In the genomic region with DNA sequence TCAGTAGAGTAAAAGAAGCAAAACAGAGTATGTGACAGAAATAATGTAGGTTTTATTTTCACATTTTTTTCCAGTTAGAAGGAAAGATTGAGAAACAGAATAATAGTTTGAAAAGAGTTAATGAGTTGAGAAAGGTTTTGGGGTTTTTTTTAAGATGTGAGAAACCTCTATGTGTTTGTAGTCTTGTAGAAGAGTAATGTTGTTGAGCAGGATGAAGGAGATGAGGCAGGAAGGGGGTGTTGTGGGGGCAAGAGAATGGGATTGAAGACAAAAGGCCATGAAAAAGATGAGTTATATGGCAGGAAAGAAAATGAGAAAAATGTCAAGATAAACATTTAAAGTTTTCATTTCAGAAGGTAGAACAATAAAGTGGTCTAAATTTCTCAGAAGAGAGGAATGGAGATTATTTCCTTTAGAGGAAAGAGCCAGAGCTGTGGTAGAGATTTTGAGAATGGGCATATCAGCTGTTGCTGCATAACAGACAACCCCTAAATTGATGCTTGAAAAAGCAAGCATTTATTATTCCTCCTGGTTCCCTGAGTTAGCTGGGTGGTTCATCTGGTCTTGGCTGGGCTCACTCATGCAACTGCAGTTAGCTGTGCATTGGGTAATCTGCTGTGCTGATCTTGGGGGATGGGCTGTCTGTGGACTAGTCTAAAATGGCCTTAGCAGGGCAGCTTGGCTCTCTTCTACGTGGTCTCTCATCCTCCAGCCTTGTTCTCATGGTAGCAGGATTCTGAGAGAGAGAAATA, we compare ENCODE assay signal across 10 cellular contexts. TPM values are rescaled to one million over a fixed set of nuclear protein-coding genes. Genes with fewer than 3 reads are reported as not detected.
A peak's percentile ranks its signal among the peaks of the same experiment; 100 is the strongest.
DNase-seq lines count a peak whose midpoint lies in the region; ATAC-seq and TF ChIP-seq lines count a peak whose summit lies in the region.
"Had no signal": no experiment of that assay in that cellular context is flagged by ENCODE, and none has a peak within 500 bp of the region (broad histone marks: within the 10 kb centered on the region; RNA-seq: fewer than 3 reads in every experiment).

No MANE protein-coding gene starts in this region.

- H2BK5ac ChIP-seq in IMR-90 (ENCODE audit: low read depth, low read length, poor library complexity, severe bottlenecking) (no peak overlapping the region), mesendoderm (ENCODE audit: low read length) (no peak overlapping the region)

- H3K9me3 ChIP-seq in CD4-positive, alpha-beta memory T cell (ENCODE audit: control insufficient read depth in 1 of 2, low read length in 2 of 2): no peaks in the 10 kb centered on the region
- H3K9me3 ChIP-seq in IMR-90 (ENCODE audit: control insufficient read depth, insufficient read depth, low read length): no peaks in the 10 kb centered on the region
- H3K9me3 ChIP-seq in MG63: no peaks in the 10 kb centered on the region

- in situ Hi-C loops in IMR-90 (cut with MboI; ENCODE audit: low sequenced_read_pairs): loop anchor here (5.0 kb wide), 2 partner anchors 240 to 335 kb away; no protein-coding TSS in a partner anchor

- H3K27me3 Mint-ChIP-seq in CD4-positive, alpha-beta memory T cell: no peaks in the 10 kb centered on the region

- H3K18ac ChIP-seq in IMR-90 (ENCODE audit: low read depth, low read length) (no peak overlapping the region), mesendoderm (ENCODE audit: low read length) (no peak overlapping the region)

- H4K8ac ChIP-seq in IMR-90 (ENCODE audit: low read depth in 2 of 2, low read length in 2 of 2) (0 out of 4 replicates have a peak overlapping the region, but pooled peaks of 1 of the 2 experiments have one; percentile 9), mesendoderm (ENCODE audit: low read depth, low read length) (no peak overlapping the region)

- POLR2A ChIA-PET in CD4-positive, alpha-beta memory T cell (lab: Charles Lee; ENCODE audit: partially characterized antibody): interaction anchor here (0.9 to 1.9 kb wide), 4 partner anchors 46 to 85 kb away, joined by 3 to 5 read pairs (median 3); no protein-coding TSS in a partner anchor
- POLR2A ChIA-PET in IMR-90 (lab: Charles Lee; ENCODE audit: unreplicated experiment): no interaction called here

- peak overlapping the region; percentile 11 for H2AK9ac ChIP-seq in IMR-90 (replicated peaks; ENCODE audit: low read depth, low read length, poor library complexity)

- H3K27ac ChIP-seq in CD4-positive, alpha-beta memory T cell (ENCODE audit: low read depth, low read length): no peak overlapping the region
- no peak overlapping the region for H3K27ac ChIP-seq in IMR-90 (ENCODE audit: insufficient read depth, low read length)
- H3K27ac ChIP-seq in mesendoderm (ENCODE audit: low read depth, low read length): no peak overlapping the region

- TF ChIP-seq RAD21 in IMR-90 (IDR thresholded peaks at IDR 0.05; ENCODE audit: low read length): no peak

- ATAC-seq in IMR-90 (ENCODE audit: low read depth) (peak; percentile 57), GM18520 (IDR thresholded peaks at IDR 0.05; ENCODE audit: unreplicated experiment) (no peak)

- peaks cover 7% of the 10 kb centered on the region for H3K36me3 ChIP-seq in CD4-positive, alpha-beta memory T cell (ENCODE audit: insufficient read depth, low read length)
- H3K36me3 ChIP-seq in IMR-90 (ENCODE audit: control insufficient read depth, insufficient read depth, low read length) (no peaks in the 10 kb centered on the region; the same call in none of the 2 replicates), mesendoderm (ENCODE audit: control insufficient read depth, insufficient read depth, low read length) (no peaks in the 10 kb centered on the region), MG63 (no peaks in the 10 kb centered on the region)

- H3K27ac Mint-ChIP-seq in CD4-positive, alpha-beta memory T cell: peak overlapping the region in 5 of 7 donors; percentile 20 to 79 (median 61)

- no peak overlapping the region for H3K56ac ChIP-seq in IMR-90 (ENCODE audit: extremely low read depth, insufficient read depth, low read length)
- no peak overlapping the region for H3K56ac ChIP-seq in mesendoderm (ENCODE audit: low read length)

- no peak for TF ChIP-seq POLR2A in IMR-90 (IDR thresholded peaks at IDR 0.05; ENCODE audit: low read depth, low read length)

- H3K4me3 ChIP-seq in CD4-positive, alpha-beta memory T cell (ENCODE audit: low read length in 2 of 2): no peak overlapping the region
- H3K4me3 ChIP-seq in IMR-90 (ENCODE audit: insufficient read depth, low read depth, low read length) (no peak overlapping the region), cardiac fibroblast (replicated peaks in 1 of 2; ENCODE audit: low read depth in 2 of 2, low read length in 2 of 2) (no peak overlapping the region), mesendoderm (ENCODE audit: low read length) (no peak overlapping the region), MG63 (no peak overlapping the region)

- BruUV-seq in IMR-90 (replicated peaks; lab: Mats Ljungman, UMichigan): no TSS peak

- H3K79me2 ChIP-seq in mesendoderm (ENCODE audit: control insufficient read depth, insufficient read depth, low read length): no peaks in the 10 kb centered on the region

- H3K36me3 Mint-ChIP-seq in CD4-positive, alpha-beta memory T cell: peaks cover 4 to 15% of the 10 kb centered on the region in 2 donors

- no peak overlapping the region for H3K14ac ChIP-seq in IMR-90 (replicated peaks; ENCODE audit: low read depth, low read length)

- no peak for DNase-seq in CD4-positive, alpha-beta memory T cell
- peak; percentile 12 for DNase-seq in IMR-90
- peak; percentile 4 to 60 for DNase-seq in cardiac fibroblast (ENCODE audit: low read depth in 2 of 2)
- DNase-seq in mesendoderm: peak; percentile 25
- DNase-seq in MG63: no peak
- no peak for DNase-seq in MV-4-11 (lab: John Stamatoyannopoulos, UW)
- DNase-seq: activated naive CD4-positive, alpha-beta T cell treated with Interleukin-2 at 50 U/mL for 16 hours; KG1; stimulated activated naive CD4-positive, alpha-beta T cell had no signal

- H3K4me1 Mint-ChIP-seq in CD4-positive, alpha-beta memory T cell: peaks cover 11 to 14% (median 13%) of the 10 kb centered on the region in 4 donors

- H3K9me3 Mint-ChIP-seq in CD4-positive, alpha-beta memory T cell: no peaks in the 10 kb centered on the region

- no peak overlapping the region for H2AK5ac ChIP-seq in IMR-90 (ENCODE audit: low read depth, low read length)
- no peak overlapping the region for H2AK5ac ChIP-seq in mesendoderm (ENCODE audit: low read length)

- H3K4me1 ChIP-seq in CD4-positive, alpha-beta memory T cell (ENCODE audit: insufficient read depth, low read length): peaks cover 52% of the 10 kb centered on the region
- H3K4me1 ChIP-seq in IMR-90 (ENCODE audit: control insufficient read depth, insufficient read depth, low read length) (peaks cover 5% of the 10 kb centered on the region; the same call in 1 of the 2 replicates), mesendoderm (ENCODE audit: control insufficient read depth, low read depth, low read length) (no peaks in the 10 kb centered on the region)

- H3K9ac ChIP-seq in IMR-90 (ENCODE audit: low read depth, low read length) (no peak overlapping the region), mesendoderm (ENCODE audit: low read length) (no peak overlapping the region)

- H4K20me1 ChIP-seq in IMR-90 (ENCODE audit: insufficient read depth, low read length): no peaks in the 10 kb centered on the region

- WGBS in IMR-90 (ENCODE audit: extremely low coverage in 2 of 2, insufficient read length in 1 of 2), 2 experiments: no CpG with 5 or more reads among the region's 1 CpG
- no CpG with 5 or more reads among the region's 1 CpG for WGBS in mesendoderm (ENCODE audit: extremely low coverage, insufficient coverage, low lambda C conversion rate)

- H3K4ac ChIP-seq in IMR-90 (ENCODE audit: low read depth, low read length) (peak overlapping the region; percentile 33), mesendoderm (ENCODE audit: low read depth, low read length) (no peak overlapping the region)

- H4K91ac ChIP-seq in IMR-90 (ENCODE audit: insufficient read depth, low read depth, low read length): no peak overlapping the region; the same call in 1 of the 2 replicates

- peak overlapping the region in 3 of 8 donors; percentile 9 to 16 (median 11) for H3K4me3 Mint-ChIP-seq in CD4-positive, alpha-beta memory T cell

- CTCF ChIA-PET in CD4-positive, alpha-beta memory T cell (lab: Charles Lee; ENCODE audit: partially characterized antibody): interaction anchor here (4.3 to 11.8 kb wide), 3 partner anchors 157 to 335 kb away, joined by 46 to 324 read pairs (median 156); no protein-coding TSS in a partner anchor
- CTCF ChIA-PET in IMR-90 (lab: Yijun Ruan, JAX): interaction anchor here (0.5 to 1.6 kb wide), 3 partner anchors 242 to 1833 kb away, joined by 3 read pairs; no protein-coding TSS in a partner anchor

- peak overlapping the region; percentile 3 for H2AFZ ChIP-seq in IMR-90 (replicated peaks; ENCODE audit: low read length, poor library complexity)

- H2BK120ac ChIP-seq in IMR-90 (ENCODE audit: low read depth, low read length) (no peak overlapping the region), mesendoderm (ENCODE audit: low read depth, low read length) (no peak overlapping the region)

- H3K23ac ChIP-seq in IMR-90 (ENCODE audit: low read depth, low read length) (0 out of 2 replicates have a peak overlapping the region, but pooled peaks have one; percentile 44), mesendoderm (ENCODE audit: low read length) (no peak overlapping the region)

- H3K27me3 ChIP-seq in CD4-positive, alpha-beta memory T cell (ENCODE audit: insufficient read depth, low read length): no peaks in the 10 kb centered on the region
- H3K27me3 ChIP-seq in IMR-90 (ENCODE audit: control insufficient read depth, insufficient read depth, low read length) (no peaks in the 10 kb centered on the region), mesendoderm (ENCODE audit: insufficient read depth, low read length, poor library complexity) (no peaks in the 10 kb centered on the region), MG63 (no peaks in the 10 kb centered on the region)

- H3K79me1 ChIP-seq in IMR-90 (ENCODE audit: low read depth in 1 of 2, low read length in 2 of 2) (peaks cover 3 to 5% of the 10 kb centered on the region in 2 experiments; a peak in 2 of 4 replicates), mesendoderm (ENCODE audit: low read length) (no peaks in the 10 kb centered on the region)

- H4K5ac ChIP-seq in IMR-90 (ENCODE audit: low read depth, low read length) (no peak overlapping the region; the same call in 1 of the 2 replicates), mesendoderm (ENCODE audit: low read length) (no peak overlapping the region)

- intact Hi-C loops in CD4-positive, alpha-beta memory T cell (cut with micrococcal nuclease): no loop called here
- intact Hi-C loops in IMR-90 (cut with micrococcal nuclease): no loop called here

- TF ChIP-seq CTCF in IMR-90 (conservative IDR thresholded peaks at IDR 0.05; ENCODE audit: low read depth, low read length): no peak
- TF ChIP-seq CTCF in cardiac fibroblast (IDR thresholded peaks at IDR 0.05; ENCODE audit: low read depth, low read length): no peak

- dilution Hi-C loops in IMR-90 (cut with HindIII; ENCODE audit: low sequenced_read_pairs, unreplicated experiment): no loop called here

- H2BK15ac ChIP-seq in IMR-90 (ENCODE audit: low read depth, low read length): no peak overlapping the region
- H2BK15ac ChIP-seq in mesendoderm (replicated peaks; ENCODE audit: low read depth): no peak overlapping the region

- no peak overlapping the region for H2BK20ac ChIP-seq in IMR-90 (ENCODE audit: low read depth, low read length)

- peaks cover 5% of the 10 kb centered on the region; the same call in 1 of the 2 replicates for H3K9me1 ChIP-seq in IMR-90 (ENCODE audit: insufficient read depth, low read length)

- H3K4me2 ChIP-seq in IMR-90 (ENCODE audit: low read depth, low read length) (no peak overlapping the region), mesendoderm (ENCODE audit: low read length) (no peak overlapping the region)

RNA-seq across cellular contexts. Expression of gene PCGF5, which starts 27.1 kb away (rescaled TPM):
- total RNA-seq in CD4-positive, alpha-beta memory T cell: 10 to 100 TPM; 51.0 to 52.9 TPM
- polyA plus RNA-seq in CD4-positive, alpha-beta memory T cell: 10 to 100 TPM; 81.5 to 84.2 TPM
- total RNA-seq in IMR-90 (2012; rRNA removed): 18.1 and 31.9 TPM in 2 replicates
- 8.3 and 9.0 TPM in 2 replicates for polyA plus RNA-seq in IMR-90 (2012; rRNA removed)
- polyA plus RNA-seq in IMR-90 (2012; cell fraction: cytosol; rRNA removed): 3.6 and 4.7 TPM in 2 replicates
- 1.9 and 10.4 TPM in 2 replicates for polyA plus RNA-seq in IMR-90 (2012; cell fraction: nucleus; rRNA removed; ENCODE audit: low replicate concordance)
- polyA plus RNA-seq in mesendoderm (2013, experiment 1 of 2): 10.6 TPM
- 11.0 TPM for polyA plus RNA-seq in mesendoderm (2013, experiment 2 of 2)
- 28.8 and 40.7 TPM in 2 replicates for total RNA-seq in MG63 (2014; rRNA removed; shearing (Covaris generic); ENCODE audit: low replicate concordance)

Comparison
In these comparisons a context has a peak if more than half of its experiments do, and no peak if none do; other contexts are left out.
1. DNase-seq: peak in IMR-90 (single experiment), cardiac fibroblast (2 of 2) and mesendoderm (single experiment); none in CD4-positive, alpha-beta memory T cell (0 of 5), MG63 (single experiment) and MV-4-11 (single experiment).